Comparison of ENCODE assay signal across 9 cellular contexts in genomic region chr2:54977149-54977548, GRCh38.
A peak's percentile ranks its signal among the peaks of the same experiment; 100 is the strongest.
DNase-seq lines count a peak whose midpoint lies in the region; ATAC-seq and TF ChIP-seq lines count a peak whose summit lies in the region.
"Had no signal": no experiment of that assay in that cellular context is flagged by ENCODE, and none has a peak within 500 bp of the region (broad histone marks: within the 10 kb centered on the region; RNA-seq: fewer than 3 reads in every experiment).

No MANE protein-coding gene starts in this region.

- H3K9me3 ChIP-seq in Panc1 (ENCODE audit: control insufficient read depth, insufficient read depth, low read depth, low read length) = no peaks in the 10 kb centered on the region
- no peaks in the 10 kb centered on the region for H3K9me3 ChIP-seq in gastrocnemius medialis
- H3K9me3 ChIP-seq in aorta (ENCODE audit: control insufficient read depth, low read length) = no peaks in the 10 kb centered on the region
- no peaks in the 10 kb centered on the region for H3K9me3 ChIP-seq in thyroid gland

- TF ChIP-seq POLR2A in gastrocnemius medialis (IDR thresholded peaks at IDR 0.05) = no peak
- TF ChIP-seq POLR2A in thyroid gland (IDR thresholded peaks at IDR 0.05) = no peak

- BruUV-seq in Panc1 (replicated peaks; lab: Mats Ljungman, UMichigan) = TSS peak; percentile 0

- ATAC-seq in GM19035 (IDR thresholded peaks at IDR 0.05; ENCODE audit: unreplicated experiment) (peak; percentile 92), HG02678 (IDR thresholded peaks at IDR 0.05; ENCODE audit: unreplicated experiment) (peak; percentile 96), Panc1 (no peak), gastrocnemius medialis (no peak), aorta (ENCODE audit: low FRiP score) (no peak)

- no peaks in the 10 kb centered on the region for H3K27me3 ChIP-seq in Panc1 (ENCODE audit: control insufficient read depth, insufficient read depth, low read length)
- no peaks in the 10 kb centered on the region for H3K27me3 ChIP-seq in gastrocnemius medialis
- no peaks in the 10 kb centered on the region for H3K27me3 ChIP-seq in aorta (ENCODE audit: control insufficient read depth in 1 of 2, insufficient read depth in 2 of 2, low read length in 1 of 2)
- no peaks in the 10 kb centered on the region for H3K27me3 ChIP-seq in thyroid gland

- in situ Hi-C loops in Panc1 (cut with HindIII; ENCODE audit: low pct_unique_long_range_greater_than_20kb, low sequenced_read_pairs) = no loop called here
- in situ Hi-C loops in gastrocnemius medialis (cut with MboI; ENCODE audit: low sequenced_read_pairs in 4 of 4) = loop anchor here in 1 of 4 donors (25.0 kb wide), 1 partner anchor 865 kb away; the partner anchor contains the start of gene ACYP2
- in situ Hi-C loops in ACHN (cut with HindIII; ENCODE audit: low pct_ligation_motif_present, low pct_unique_long_range_greater_than_20kb, low sequenced_read_pairs) = no loop called here

- peaks cover 81% of the 10 kb centered on the region for H3K4me1 ChIP-seq in Panc1 (ENCODE audit: control insufficient read depth, insufficient read depth, low read length)
- H3K4me1 ChIP-seq in gastrocnemius medialis = peaks cover 85 to 98% of the 10 kb centered on the region in 2 donors
- peaks cover 2 to 24% of the 10 kb centered on the region in 2 donors for H3K4me1 ChIP-seq in aorta (ENCODE audit: control insufficient read depth in 1 of 2, insufficient read depth in 2 of 2, low read length in 2 of 2)
- peaks cover 29 to 37% of the 10 kb centered on the region in 2 donors for H3K4me1 ChIP-seq in thyroid gland

- POLR2A ChIA-PET in Panc1 (lab: Charles Lee) = no interaction called here

- DNase-seq in Panc1 (ENCODE audit: low read depth, low spot score) (no peak), gastrocnemius medialis (no peak), NCI-H2029 (lab: John Stamatoyannopoulos, UW) (no peak), aorta (no peak), ACHN (no peak), thyroid gland (no peak)
- DNase-seq: NCI-H510A had no signal

- intact Hi-C loops in Panc1 (cut with micrococcal nuclease; ENCODE audit: unreplicated experiment) = no loop called here
- intact Hi-C loops in gastrocnemius medialis (cut with DNase I; ENCODE audit: low total_unique reads) = loop anchor here (2.0 kb wide), 1 partner anchor 32 kb away; no protein-coding TSS in a partner anchor
- intact Hi-C loops in aorta (cut with DNase I) = loop anchor here in 1 of 2 donors (5.0 kb wide), 1 partner anchor 40 kb away; no protein-coding TSS in a partner anchor
- intact Hi-C loops in thyroid gland (cut with DNase I) = no loop called here

- CTCF ChIA-PET in Panc1 (lab: Charles Lee) = no interaction called here

- H3K27ac ChIP-seq in Panc1 (ENCODE audit: low read length) = peak overlapping the region; percentile 57
- H3K27ac ChIP-seq in gastrocnemius medialis = peak overlapping the region; percentile 89 to 94 (median 91)
- H3K27ac ChIP-seq in aorta (ENCODE audit: low read depth in 1 of 2, low read length in 2 of 2) = no peak overlapping the region
- no peak overlapping the region for H3K27ac ChIP-seq in thyroid gland

- no peak for TF ChIP-seq CTCF in Panc1 (IDR thresholded peaks at IDR 0.05)
- TF ChIP-seq CTCF in gastrocnemius medialis (IDR thresholded peaks at IDR 0.05 in 4 of 5, conservative IDR thresholded peaks at IDR 0.05 in 1 of 5) = no peak
- TF ChIP-seq CTCF in thyroid gland (IDR thresholded peaks at IDR 0.05) = no peak

- 11 to 13% methylated on average over 2 of the region's 2 CpGs for WGBS in aorta, 2 donors
- WGBS in thyroid gland, 2 donors = 65 to 67% methylated on average over 2 of the region's 2 CpGs

- H3K4me3 ChIP-seq in Panc1 (ENCODE audit: low read depth in 2 of 2, low read length in 2 of 2) (no peak overlapping the region), gastrocnemius medialis (peak overlapping the region; percentile 3 to 36 (median 21)), aorta (ENCODE audit: low read length in 2 of 2) (peak overlapping the region in 1 of 2 donors; percentile 8), thyroid gland (replicated peaks in 1 of 3) (no peak overlapping the region)

- H3K36me3 ChIP-seq in Panc1 (ENCODE audit: control insufficient read depth, insufficient read depth, low read length) (peaks cover 43% of the 10 kb centered on the region), gastrocnemius medialis (no peaks in the 10 kb centered on the region), aorta (ENCODE audit: control insufficient read depth in 1 of 2, insufficient read depth in 2 of 2, low read length in 1 of 2) (no peaks in the 10 kb centered on the region), thyroid gland (no peaks in the 10 kb centered on the region)

Comparison
In these comparisons a context has a peak if more than half of its experiments do, and no peak if none do; other contexts are left out.
1. ATAC-seq: peak in GM19035 (single experiment) and HG02678 (single experiment); none in Panc1 (single experiment), gastrocnemius medialis (0 of 2) and aorta (single experiment).
2. H3K27ac ChIP-seq: peak in Panc1 (single experiment) and gastrocnemius medialis (4 of 4); none in aorta (0 of 2) and thyroid gland (0 of 3).
3. H3K4me3 ChIP-seq: peak in gastrocnemius medialis (4 of 4); none in Panc1 (0 of 2) and thyroid gland (0 of 3).